In the genomic region with DNA sequence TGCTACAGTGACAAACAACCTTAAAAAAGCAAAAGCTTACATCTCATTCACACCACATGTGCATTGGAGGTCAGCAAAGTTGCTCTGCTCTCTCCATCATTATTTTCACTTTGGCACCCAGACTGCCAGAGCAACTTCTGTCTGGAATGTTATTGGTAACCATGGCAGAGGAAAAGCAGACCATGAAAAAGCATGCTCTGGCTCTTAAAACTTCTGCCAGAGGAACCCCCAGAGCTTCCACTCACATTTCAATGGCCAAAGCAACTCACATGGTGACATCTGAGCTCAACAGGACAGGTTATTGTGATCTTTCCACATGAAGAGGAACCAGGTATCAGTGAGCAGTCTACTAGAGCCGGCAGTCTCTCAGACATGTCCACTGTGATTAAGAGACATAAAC, we compare ENCODE assay signal across 20 cellular contexts. TPM values are rescaled to one million over a fixed set of nuclear protein-coding genes. Genes with fewer than 3 reads are reported as not detected.
DNase-seq lines count a peak whose midpoint lies in the region; ATAC-seq, FAIRE-seq and TF ChIP-seq lines count a peak whose summit lies in the region.
"Had no signal": no experiment of that assay in that cellular context is flagged by ENCODE, and none has a peak within 500 bp of the region (broad histone marks: within the 10 kb centered on the region; RNA-seq: fewer than 3 reads in every experiment).

No MANE protein-coding gene starts in this region.

- peak; percentile 40 for DNase-seq in AG10803 (ENCODE audit: low read depth)
- peak; percentile 39 for DNase-seq in M059J (ENCODE audit: low read depth)
- DNase-seq in astrocyte of the hippocampus (ENCODE audit: low read depth, low spot score), result peak; percentile 59
- no peak for DNase-seq in keratinocyte (ENCODE audit: low read depth, low spot score)
- no peak for DNase-seq in Right ventricle myocardium superior
- DNase-seq in spleen, result no peak
- DNase-seq in tibial artery, result no peak
- DNase-seq: BE2C, EL, GF-D8, KBM-7, NCI-H1105, NCI-H2029, NCI-H226, NCI-H510A treated with DMSO at 0.1 percent for 48 hours had no signal

- no peaks in the 10 kb centered on the region for H3K79me2 ChIP-seq in keratinocyte (ENCODE audit: control insufficient read depth, insufficient read depth, low read length)

- H3K4me3 ChIP-seq in AG10803 (ENCODE audit: low read length) (no peak overlapping the region), keratinocyte (ENCODE audit: control insufficient read depth in 2 of 3, extremely low read depth in 1 of 3, insufficient read depth in 2 of 3, low read depth in 1 of 3, low read length in 3 of 3) (no peak overlapping the region), spleen (no peak overlapping the region), tibial artery (no peak overlapping the region)

- H3K4me1 ChIP-seq in keratinocyte (ENCODE audit: control insufficient read depth, extremely low read depth, insufficient read depth, low read length), result peaks cover 13% of the 10 kb centered on the region
- H3K4me1 ChIP-seq in spleen, result peaks cover 0 to 7% (median 0%) of the 10 kb centered on the region in 6 donors
- peaks cover 0 to 4% (median 0%) of the 10 kb centered on the region in 4 donors for H3K4me1 ChIP-seq in tibial artery

- no peaks in the 10 kb centered on the region for H4K20me1 ChIP-seq in keratinocyte (ENCODE audit: control insufficient read depth, extremely low read depth, insufficient read depth, low read length)

- 60 to 100% (median 72%) methylated on average over 1 of the region's 1 CpG for WGBS in spleen, 5 donors

- FAIRE-seq in keratinocyte (lab: Jason Lieb, UNC), result peak; percentile 65
- FAIRE-seq: D721Med, HepG2 had no signal

- ATAC-seq in Right ventricle myocardium superior (ENCODE audit: poor library complexity) (no peak), HG02970 (IDR thresholded peaks at IDR 0.05; ENCODE audit: low FRiP score, unreplicated experiment) (no peak)
- ATAC-seq: HepG2, Panc1, Right ventricle myocardium inferior had no signal

- TF ChIP-seq CTCF in AG10803 (conservative IDR thresholded peaks at IDR 0.05; ENCODE audit: low read length) (no peak), keratinocyte (optimal IDR thresholded peaks at IDR 0.05 in 1 of 3, IDR thresholded peaks at IDR 0.05 in 1 of 3, conservative IDR thresholded peaks at IDR 0.05 in 1 of 3; ENCODE audit: extremely low read depth in 1 of 3, insufficient read depth in 2 of 3, low read length in 3 of 3) (no peak), spleen (IDR thresholded peaks at IDR 0.05 in 8 of 11, conservative IDR thresholded peaks at IDR 0.05 in 3 of 11) (no peak), tibial artery (IDR thresholded peaks at IDR 0.05) (no peak)

- H3K9me3 ChIP-seq in keratinocyte (ENCODE audit: control insufficient read depth, low read depth, low read length), result no peaks in the 10 kb centered on the region
- H3K9me3 ChIP-seq in spleen, result no peaks in the 10 kb centered on the region
- no peaks in the 10 kb centered on the region for H3K9me3 ChIP-seq in tibial artery
- H3K9me3 ChIP-seq: BE2C had no signal

- H3K27ac ChIP-seq in keratinocyte (ENCODE audit: control insufficient read depth, insufficient read depth, low read length) (no peak overlapping the region), spleen (no peak overlapping the region), tibial artery (no peak overlapping the region)

- TF ChIP-seq POLR2A in spleen (IDR thresholded peaks at IDR 0.05), result no peak

- dilution Hi-C loops in keratinocyte (cut with MboI; ENCODE audit: extremely low pct_ligation_motif_present, low sequenced_read_pairs), result no loop called here

- H3K9ac ChIP-seq in keratinocyte (ENCODE audit: control insufficient read depth, extremely low read depth, insufficient read depth, low read length), result no peak overlapping the region

- no peaks in the 10 kb centered on the region for H3K9me1 ChIP-seq in keratinocyte (ENCODE audit: control insufficient read depth, extremely low read depth, insufficient read depth, low read length)

- H2AFZ ChIP-seq in keratinocyte (ENCODE audit: control insufficient read depth, low read length), result no peak overlapping the region

- H3K4me2 ChIP-seq in keratinocyte (ENCODE audit: control insufficient read depth, extremely low read depth, insufficient read depth, low read depth, low read length), result no peak overlapping the region

- intact Hi-C loops in Right ventricle myocardium superior (cut with DNase I), result loop anchor here (5.0 kb wide), 1 partner anchor 315 kb away; no protein-coding TSS in a partner anchor
- intact Hi-C loops in spleen (cut with DNase I; ENCODE audit: low total_unique reads), result loop anchor here (10.0 kb wide), 1 partner anchor 312 kb away; no protein-coding TSS in a partner anchor
- intact Hi-C loops in tibial artery (cut with DNase I; ENCODE audit: low total_unique reads), result loop anchor here (10.0 kb wide), 1 partner anchor 352 kb away; no protein-coding TSS in a partner anchor

- H3K27me3 ChIP-seq in keratinocyte (ENCODE audit: control insufficient read depth, extremely low read depth, insufficient read depth, low read length), result no peaks in the 10 kb centered on the region
- peaks cover 0 to 33% (median 0%) of the 10 kb centered on the region in 7 donors for H3K27me3 ChIP-seq in spleen (replicated peaks in 1 of 7)
- no peaks in the 10 kb centered on the region for H3K27me3 ChIP-seq in tibial artery
- H3K27me3 ChIP-seq: BE2C had no signal

- H3K36me3 ChIP-seq in keratinocyte (ENCODE audit: control insufficient read depth in 2 of 2, extremely low read depth in 1 of 2, insufficient read depth in 2 of 2, low read length in 2 of 2) (no peaks in the 10 kb centered on the region), spleen (no peaks in the 10 kb centered on the region), tibial artery (no peaks in the 10 kb centered on the region)
- H3K36me3 ChIP-seq: BE2C had no signal

RNA-seq across cellular contexts. Expression of a gene that starts 21.9 kb away (rescaled TPM):
- total RNA-seq in M059J (2014; rRNA removed; shearing (Covaris generic)), result 4.1 and 9.7 TPM in 2 replicates
- polyA plus RNA-seq in keratinocyte (6.4 to 11.8 TPM (median 7.3 TPM) in 3 replicates), spleen (under 1 TPM; 0.09 to 0.51 (median 0.09) TPM)
- polyA plus RNA-seq in keratinocyte (2011; ENCODE audit: low read depth), result 1.6 TPM
- polyA plus RNA-seq in keratinocyte (2011; cell fraction: cytosol; rRNA removed), result 4.9 and 5.4 TPM in 2 replicates
- polyA plus RNA-seq in keratinocyte (2011; cell fraction: nucleus; rRNA removed), result 10.9 and 15.5 TPM in 2 replicates
- 0.83 and 9.5 TPM in 2 replicates for polyA plus RNA-seq in keratinocyte (2012; ENCODE audit: low replicate concordance)
- polyA minus RNA-seq in keratinocyte, result 11.5 to 29.1 TPM (median 12.1 TPM) in 3 replicates
- polyA minus RNA-seq in keratinocyte (2011; cell fraction: cytosol; rRNA and poly(A)+ RNA removed), result 5.0 TPM
- 8.9 and 13.1 TPM in 2 replicates for polyA minus RNA-seq in keratinocyte (2011; cell fraction: nucleus; rRNA and poly(A)+ RNA removed)
- total RNA-seq in Right ventricle myocardium superior (44.0 TPM), spleen (1 to 10 TPM in 1 of 7 donors, under 1 TPM in 5, not detected in 1; 0.32 to 1.0 (median 0.51) TPM)

Comparison
In these comparisons a context has a peak if more than half of its experiments do, and no peak if none do; other contexts are left out.
1. DNase-seq: peak in AG10803 (single experiment), M059J (single experiment) and astrocyte of the hippocampus (single experiment); none in keratinocyte (single experiment), Right ventricle myocardium superior (single experiment), spleen (single experiment) and tibial artery (0 of 2).